ENCODE assay signal across 11 cellular contexts in the genomic region with DNA sequence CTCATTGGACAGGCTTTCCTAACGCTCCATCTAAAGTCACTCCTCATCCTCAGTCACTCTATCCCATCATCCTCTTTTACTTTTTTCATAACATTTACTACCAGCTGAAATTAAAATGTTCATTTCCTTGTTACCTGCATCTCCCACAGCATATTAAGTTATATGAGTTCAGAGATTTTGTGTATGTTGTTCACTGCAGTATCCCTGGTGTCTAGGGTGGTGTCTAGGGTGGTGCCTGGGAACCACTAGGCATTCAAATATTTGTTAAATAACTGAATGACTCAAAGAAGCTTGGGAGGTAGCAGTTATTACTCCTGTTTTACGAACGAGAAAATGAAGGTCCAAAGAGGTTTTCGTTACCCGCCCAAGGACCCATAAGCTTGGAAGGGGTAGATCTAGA. TPM values are rescaled to one million over a fixed set of nuclear protein-coding genes. Genes with fewer than 3 reads are reported as not detected.
"Had no signal": no experiment of that assay in that cellular context is flagged by ENCODE, and none has a peak within 500 bp of the region (broad histone marks: within the 10 kb centered on the region; RNA-seq: fewer than 3 reads in every experiment).

No MANE protein-coding gene starts in this region.

- H3K9me3 Mint-ChIP-seq: HFFc6 had no signal

- H3K4me3 ChIP-seq: GM23248, HAP-1, K562 had no signal

- H3K4me3 Mint-ChIP-seq: HFFc6 had no signal

- H3K9ac ChIP-seq: GM23248, KMS-11 had no signal

- H3K4me2 ChIP-seq: KMS-11 had no signal

- H2AFZ ChIP-seq: GM23248 had no signal

- H3K36me3 ChIP-seq: HAP-1 had no signal

- H3K27ac Mint-ChIP-seq: HFFc6 had no signal

- H3K9me3 ChIP-seq: HAP-1 had no signal

- DNase-seq: GM23248, GOT3, H7, HFFc6, IMR-90 had no signal

- H3K27ac ChIP-seq: GM23248, HL-60, KMS-11 had no signal

- ATAC-seq: HCT116, K562 had no signal

RNA-seq across cellular contexts. Expression of a gene that starts 1.9 kb away (rescaled TPM):
- total RNA-seq: GM23248, H4, H7, HFFc6, IMR-90, K562 had no signal
